1 cellular context compared by ENCODE assay signal in genomic region chr19:36573020-36573947, GRCh38.
TF ChIP-seq lines count a peak whose summit lies in the region.

Gene ZNF529, minus strand, starts transcription at chr19:36573292. Its CDS starts 946 bp downstream, at chr19:36572346.

TF ChIP-seq in HEK293, 187 proteins besides CTCF, POLR2A, EP300 and RAD21 (continued from another document):
- TF ChIP-seq ZSCAN18 (tag by site-specific recombination; IDR thresholded peaks at IDR 0.05) (peak; percentile 96), IKZF3 (tag by site-specific recombination; IDR thresholded peaks at IDR 0.05) (no peak), ZNF341 (tag by site-specific recombination; IDR thresholded peaks at IDR 0.05; ENCODE audit: low read depth) (peak; percentile 82), ZBTB10 (tag by site-specific recombination; IDR thresholded peaks at IDR 0.05) (peak; percentile 95), KLF8 (tag by site-specific recombination; IDR thresholded peaks at IDR 0.05) (peak; percentile 98), ZNF48 (tag by site-specific recombination; IDR thresholded peaks at IDR 0.05) (no peak), ZFHX2 (tag by site-specific recombination; conservative IDR thresholded peaks at IDR 0.05) (peak; percentile 61; the same call in 1 of the 2 replicates), ZNF571 (tag by site-specific recombination; IDR thresholded peaks at IDR 0.05) (no peak), ZBTB21 (tag by site-specific recombination; IDR thresholded peaks at IDR 0.05) (peak; percentile 99), EGR2 (tag by site-specific recombination; IDR thresholded peaks at IDR 0.05; ENCODE audit: low read depth) (peak; percentile 76; the same call in 1 of the 2 replicates), ZNF701 (tag by site-specific recombination; IDR thresholded peaks at IDR 0.05) (0 out of 2 replicates have a peak, but pooled peaks have one; percentile 39), ZBTB44 (tag by site-specific recombination; IDR thresholded peaks at IDR 0.05) (no peak), ZNF2 (tag by site-specific recombination; IDR thresholded peaks at IDR 0.05) (peak; percentile 100), GFI1B (tag by site-specific recombination; IDR thresholded peaks at IDR 0.05) (no peak), ZNF473 (tag by site-specific recombination; IDR thresholded peaks at IDR 0.05) (no peak; the same call in 1 of the 2 replicates), ZBTB11 (tag by site-specific recombination; conservative IDR thresholded peaks at IDR 0.05; ENCODE audit: low read depth) (peak; percentile 94), BCL6B (tag by site-specific recombination; IDR thresholded peaks at IDR 0.05) (no peak), OVOL3 (tag by site-specific recombination; IDR thresholded peaks at IDR 0.05) (0 out of 2 replicates have a peak, but pooled peaks have one; percentile 46), ZFP69B (tag by site-specific recombination; IDR thresholded peaks at IDR 0.05) (peak; percentile 94), ZNF776 (tag by site-specific recombination; IDR thresholded peaks at IDR 0.05; ENCODE audit: borderline replicate concordance) (no peak), ZNF837 (tag by site-specific recombination; IDR thresholded peaks at IDR 0.05) (peak; percentile 94), GLIS2 (tag by site-specific recombination; IDR thresholded peaks at IDR 0.05) (peak; percentile 84), ZNF677 (tag by site-specific recombination; IDR thresholded peaks at IDR 0.05) (no peak), ZNF121 (tag by site-specific recombination; IDR thresholded peaks at IDR 0.05) (peak; percentile 73; the same call in 1 of the 2 replicates), ZNF394 (tag by site-specific recombination; IDR thresholded peaks at IDR 0.05; ENCODE audit: borderline replicate concordance) (peak; percentile 79; the same call in 1 of the 2 replicates), ZNF785 (tag by site-specific recombination; IDR thresholded peaks at IDR 0.05) (peak; percentile 98), ZNF544 (tag by site-specific recombination; IDR thresholded peaks at IDR 0.05) (no peak), ZNF548 (tag by site-specific recombination; IDR thresholded peaks at IDR 0.05) (peak; percentile 4; the same call in 1 of the 2 replicates), KLF1 (tag by site-specific recombination; IDR thresholded peaks at IDR 0.05) (peak; percentile 92), ZNF704 (tag by site-specific recombination; IDR thresholded peaks at IDR 0.05) (peak; percentile 78), ZNF558 (tag by site-specific recombination; IDR thresholded peaks at IDR 0.05) (peak; percentile 8; the same call in 1 of the 2 replicates), ZNF670 (tag by site-specific recombination; IDR thresholded peaks at IDR 0.05; ENCODE audit: low read depth) (no peak), SP3 (tag by site-specific recombination; IDR thresholded peaks at IDR 0.05) (peak; percentile 95)
- TF ChIP-seq, protein P1, sequence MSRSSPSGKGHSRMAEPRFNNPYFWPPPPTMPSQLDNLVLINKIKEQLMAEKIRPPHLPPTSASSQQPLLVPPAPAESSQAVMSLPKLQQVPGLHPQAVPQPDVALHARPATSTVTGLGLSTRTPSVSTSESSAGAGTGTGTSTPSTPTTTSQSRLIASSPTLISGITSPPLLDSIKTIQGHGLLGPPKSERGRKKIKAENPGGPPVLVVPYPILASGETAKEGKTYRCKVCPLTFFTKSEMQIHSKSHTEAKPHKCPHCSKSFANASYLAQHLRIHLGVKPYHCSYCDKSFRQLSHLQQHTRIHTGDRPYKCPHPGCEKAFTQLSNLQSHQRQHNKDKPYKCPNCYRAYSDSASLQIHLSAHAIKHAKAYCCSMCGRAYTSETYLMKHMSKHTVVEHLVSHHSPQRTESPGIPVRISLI (tag by site-specific recombination; IDR thresholded peaks at IDR 0.05): 0 out of 2 replicates have a peak, but pooled peaks have one; percentile 12
- TF ChIP-seq, protein P2, sequence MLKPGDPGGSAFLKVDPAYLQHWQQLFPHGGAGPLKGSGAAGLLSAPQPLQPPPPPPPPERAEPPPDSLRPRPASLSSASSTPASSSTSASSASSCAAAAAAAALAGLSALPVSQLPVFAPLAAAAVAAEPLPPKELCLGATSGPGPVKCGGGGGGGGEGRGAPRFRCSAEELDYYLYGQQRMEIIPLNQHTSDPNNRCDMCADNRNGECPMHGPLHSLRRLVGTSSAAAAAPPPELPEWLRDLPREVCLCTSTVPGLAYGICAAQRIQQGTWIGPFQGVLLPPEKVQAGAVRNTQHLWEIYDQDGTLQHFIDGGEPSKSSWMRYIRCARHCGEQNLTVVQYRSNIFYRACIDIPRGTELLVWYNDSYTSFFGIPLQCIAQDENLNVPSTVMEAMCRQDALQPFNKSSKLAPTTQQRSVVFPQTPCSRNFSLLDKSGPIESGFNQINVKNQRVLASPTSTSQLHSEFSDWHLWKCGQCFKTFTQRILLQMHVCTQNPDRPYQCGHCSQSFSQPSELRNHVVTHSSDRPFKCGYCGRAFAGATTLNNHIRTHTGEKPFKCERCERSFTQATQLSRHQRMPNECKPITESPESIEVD (tag by site-specific recombination; IDR thresholded peaks at IDR 0.05): no peak
- TF ChIP-seq, protein P3, sequence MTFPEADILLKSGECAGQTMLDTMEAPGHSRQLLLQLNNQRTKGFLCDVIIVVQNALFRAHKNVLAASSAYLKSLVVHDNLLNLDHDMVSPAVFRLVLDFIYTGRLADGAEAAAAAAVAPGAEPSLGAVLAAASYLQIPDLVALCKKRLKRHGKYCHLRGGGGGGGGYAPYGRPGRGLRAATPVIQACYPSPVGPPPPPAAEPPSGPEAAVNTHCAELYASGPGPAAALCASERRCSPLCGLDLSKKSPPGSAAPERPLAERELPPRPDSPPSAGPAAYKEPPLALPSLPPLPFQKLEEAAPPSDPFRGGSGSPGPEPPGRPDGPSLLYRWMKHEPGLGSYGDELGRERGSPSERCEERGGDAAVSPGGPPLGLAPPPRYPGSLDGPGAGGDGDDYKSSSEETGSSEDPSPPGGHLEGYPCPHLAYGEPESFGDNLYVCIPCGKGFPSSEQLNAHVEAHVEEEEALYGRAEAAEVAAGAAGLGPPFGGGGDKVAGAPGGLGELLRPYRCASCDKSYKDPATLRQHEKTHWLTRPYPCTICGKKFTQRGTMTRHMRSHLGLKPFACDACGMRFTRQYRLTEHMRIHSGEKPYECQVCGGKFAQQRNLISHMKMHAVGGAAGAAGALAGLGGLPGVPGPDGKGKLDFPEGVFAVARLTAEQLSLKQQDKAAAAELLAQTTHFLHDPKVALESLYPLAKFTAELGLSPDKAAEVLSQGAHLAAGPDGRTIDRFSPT (tag by site-specific recombination; IDR thresholded peaks at IDR 0.05): no peak
- TF ChIP-seq, protein P4, sequence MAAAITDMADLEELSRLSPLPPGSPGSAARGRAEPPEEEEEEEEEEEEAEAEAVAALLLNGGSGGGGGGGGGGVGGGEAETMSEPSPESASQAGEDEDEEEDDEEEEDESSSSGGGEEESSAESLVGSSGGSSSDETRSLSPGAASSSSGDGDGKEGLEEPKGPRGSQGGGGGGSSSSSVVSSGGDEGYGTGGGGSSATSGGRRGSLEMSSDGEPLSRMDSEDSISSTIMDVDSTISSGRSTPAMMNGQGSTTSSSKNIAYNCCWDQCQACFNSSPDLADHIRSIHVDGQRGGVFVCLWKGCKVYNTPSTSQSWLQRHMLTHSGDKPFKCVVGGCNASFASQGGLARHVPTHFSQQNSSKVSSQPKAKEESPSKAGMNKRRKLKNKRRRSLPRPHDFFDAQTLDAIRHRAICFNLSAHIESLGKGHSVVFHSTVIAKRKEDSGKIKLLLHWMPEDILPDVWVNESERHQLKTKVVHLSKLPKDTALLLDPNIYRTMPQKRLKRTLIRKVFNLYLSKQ (tag by site-specific recombination; IDR thresholded peaks at IDR 0.05; ENCODE audit: borderline replicate concordance): peak; percentile 21; the same call in 1 of the 2 replicates
- TF ChIP-seq, protein P5, sequence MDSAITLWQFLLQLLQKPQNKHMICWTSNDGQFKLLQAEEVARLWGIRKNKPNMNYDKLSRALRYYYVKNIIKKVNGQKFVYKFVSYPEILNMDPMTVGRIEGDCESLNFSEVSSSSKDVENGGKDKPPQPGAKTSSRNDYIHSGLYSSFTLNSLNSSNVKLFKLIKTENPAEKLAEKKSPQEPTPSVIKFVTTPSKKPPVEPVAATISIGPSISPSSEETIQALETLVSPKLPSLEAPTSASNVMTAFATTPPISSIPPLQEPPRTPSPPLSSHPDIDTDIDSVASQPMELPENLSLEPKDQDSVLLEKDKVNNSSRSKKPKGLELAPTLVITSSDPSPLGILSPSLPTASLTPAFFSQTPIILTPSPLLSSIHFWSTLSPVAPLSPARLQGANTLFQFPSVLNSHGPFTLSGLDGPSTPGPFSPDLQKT (IDR thresholded peaks at IDR 0.05; ENCODE audit: borderline replicate concordance, low read depth, low read length): peak; percentile 85
TF ChIP-seq in HEK293: peak in this region for 103.
